In genomic region chr18:9474103-9474982, GRCh38 we compare ENCODE assay signal across 8 cellular contexts. TPM values are rescaled to one million over a fixed set of nuclear protein-coding genes. Genes with fewer than 3 reads are reported as not detected.
DNase-seq lines count a peak whose midpoint lies in the region; ATAC-seq and TF ChIP-seq lines count a peak whose summit lies in the region.

No MANE protein-coding gene starts in this region.

- peak overlapping the region in 1 of 2 experiments; percentile 56 for H3K4ac ChIP-seq in mesenchymal stem cell (ENCODE audit: low read depth in 1 of 2, low read length in 2 of 2)

- peak overlapping the region; percentile 16 for H2AK5ac ChIP-seq in mesenchymal stem cell (ENCODE audit: low read length, severe bottlenecking)

- peaks cover 13 to 18% (median 16%) of the 10 kb centered on the region in 11 experiments for H3K36me3 ChIP-seq in BLaER1 treated with 17β-estradiol and CSF1 and Interleukin-3, amounts not matched to agents 10 nM and 100 nM
- H3K36me3 ChIP-seq in duodenal mucosa (ENCODE audit: control insufficient read depth in 1 of 2, insufficient read depth in 2 of 2, low read length in 2 of 2), result peaks cover 0 to 5% of the 10 kb centered on the region in 2 donors
- peaks cover 7 to 9% of the 10 kb centered on the region in 2 experiments for H3K36me3 ChIP-seq in mesenchymal stem cell (ENCODE audit: control insufficient read depth in 1 of 2, insufficient read depth in 2 of 2, low read depth in 1 of 2, low read length in 2 of 2)

- H4K8ac ChIP-seq in mesenchymal stem cell (ENCODE audit: low read length), result peak overlapping the region; percentile 95

- H3K27me3 ChIP-seq in BLaER1 treated with 17β-estradiol and CSF1 and Interleukin-3, amounts not matched to agents 10 nM and 100 nM, result no peaks in the 10 kb centered on the region
- H3K27me3 ChIP-seq in duodenal mucosa (ENCODE audit: control insufficient read depth in 1 of 2, insufficient read depth in 2 of 2, low read length in 2 of 2), result no peaks in the 10 kb centered on the region
- H3K27me3 ChIP-seq in mesenchymal stem cell (ENCODE audit: control insufficient read depth in 1 of 2, insufficient read depth in 1 of 2, low read length in 2 of 2), result no peaks in the 10 kb centered on the region

- peaks cover 0 to 32% (median 16%) of the 10 kb centered on the region in 11 experiments; a peak in 11 of 22 replicates for H4K20me1 ChIP-seq in BLaER1 treated with 17β-estradiol and CSF1 and Interleukin-3, amounts not matched to agents 10 nM and 100 nM

- H2BK5ac ChIP-seq in mesenchymal stem cell (ENCODE audit: low read depth, low read length, poor library complexity, severe bottlenecking), result no peak overlapping the region

- peak overlapping the region; percentile 97 for H3K27ac Mint-ChIP-seq in type B pancreatic cell

- H3K9ac ChIP-seq in BLaER1 treated with 17β-estradiol and CSF1 and Interleukin-3, amounts not matched to agents 10 nM and 100 nM, result peak overlapping the region; percentile 66 to 95 (median 90)
- H3K9ac ChIP-seq in duodenal mucosa (ENCODE audit: low read depth in 1 of 2, low read length in 2 of 2) (peak overlapping the region; percentile 84 to 91), mesenchymal stem cell (ENCODE audit: low read length) (peak overlapping the region; percentile 88)

- peak overlapping the region; percentile 87 for H3K4me3 Mint-ChIP-seq in type B pancreatic cell

- no peak overlapping the region for H2BK12ac ChIP-seq in mesenchymal stem cell (ENCODE audit: low read length in 2 of 2)

- H3K4me3 ChIP-seq in BLaER1 treated with 17β-estradiol and CSF1 and Interleukin-3, amounts not matched to agents 10 nM and 100 nM, result peak overlapping the region; percentile 87 to 98 (median 94)
- H3K4me3 ChIP-seq in HFF-Myc (replicated peaks; ENCODE audit: low read depth, low read length) (peak overlapping the region; percentile 92), duodenal mucosa (ENCODE audit: low read depth in 1 of 2, low read length in 2 of 2) (peak overlapping the region; percentile 91 to 97), mesenchymal stem cell (ENCODE audit: insufficient read depth in 1 of 2, low read depth in 1 of 2, low read length in 2 of 2) (peak overlapping the region; percentile 78 to 86)

- peak overlapping the region; percentile 69 to 91 for H3K18ac ChIP-seq in mesenchymal stem cell (ENCODE audit: low read depth in 1 of 2, low read length in 2 of 2)

- H3K27ac ChIP-seq in BLaER1 treated with 17β-estradiol and CSF1 and Interleukin-3, amounts not matched to agents 10 nM and 100 nM, result peak overlapping the region; percentile 45 to 93 (median 88); a peak in 21 of 22 replicates
- H3K27ac ChIP-seq in duodenal mucosa (ENCODE audit: low read depth, low read length) (peak overlapping the region; percentile 98), mesenchymal stem cell (ENCODE audit: low read length, poor library complexity, severe bottlenecking) (peak overlapping the region; percentile 95)

- peak overlapping the region; percentile 6 for H2BK15ac ChIP-seq in mesenchymal stem cell (ENCODE audit: low read depth, poor library complexity, severe bottlenecking)

- H3K4me1 ChIP-seq in BLaER1 treated with 17β-estradiol and CSF1 and Interleukin-3, amounts not matched to agents 10 nM and 100 nM, result peaks cover 12 to 25% (median 22%) of the 10 kb centered on the region in 10 experiments
- peaks cover 6 to 8% of the 10 kb centered on the region in 2 donors for H3K4me1 ChIP-seq in duodenal mucosa (ENCODE audit: control insufficient read depth in 1 of 2, insufficient read depth in 2 of 2, low read length in 2 of 2)
- peaks cover 9% of the 10 kb centered on the region for H3K4me1 ChIP-seq in mesenchymal stem cell (ENCODE audit: control insufficient read depth, insufficient read depth, low read depth, low read length)

- no peak for DNase-seq in HFF-Myc (ENCODE audit: extremely low read depth, low read depth)
- peak; percentile 82 for DNase-seq in RPMI7951 (ENCODE audit: low read depth)
- peak; percentile 91 for DNase-seq in mesenchymal stem cell
- DNase-seq in type B pancreatic cell (ENCODE audit: extremely low spot score, unreplicated experiment), result no peak
- no peak for DNase-seq in NOMO-1 (lab: John Stamatoyannopoulos, UW; ENCODE audit: unreplicated experiment in 2 of 2)

- peak overlapping the region; percentile 63 to 93 (median 86) for H3K4me2 ChIP-seq in BLaER1 treated with 17β-estradiol and CSF1 and Interleukin-3, amounts not matched to agents 10 nM and 100 nM
- peak overlapping the region; percentile 78 for H3K4me2 ChIP-seq in mesenchymal stem cell (ENCODE audit: low read length, poor library complexity, severe bottlenecking)

- H2BK120ac ChIP-seq in mesenchymal stem cell (ENCODE audit: low read depth, low read length), result peak overlapping the region; percentile 75

- H2AFZ ChIP-seq in mesenchymal stem cell (ENCODE audit: low read depth, low read length), result peak overlapping the region; percentile 63

- peaks cover 0 to 28% (median 10%) of the 10 kb centered on the region in 11 experiments; a peak in 12 of 22 replicates for H3K9me3 ChIP-seq in BLaER1 treated with 17β-estradiol and CSF1 and Interleukin-3, amounts not matched to agents 10 nM and 100 nM (replicated peaks in 1 of 11)
- H3K9me3 ChIP-seq in duodenal mucosa (ENCODE audit: control insufficient read depth in 1 of 2, low read length in 2 of 2) (no peaks in the 10 kb centered on the region), mesenchymal stem cell (ENCODE audit: control insufficient read depth, low read length) (no peaks in the 10 kb centered on the region)

- peaks cover 20% of the 10 kb centered on the region for H3K4me1 Mint-ChIP-seq in type B pancreatic cell (ENCODE audit: unreplicated experiment)

- peaks cover 10% of the 10 kb centered on the region for H3K79me1 ChIP-seq in mesenchymal stem cell (replicated peaks; ENCODE audit: low read length, poor library complexity, severe bottlenecking)

- 36% methylated on average over 37 of the region's 37 CpGs for WGBS in mesenchymal stem cell

- no peak for ATAC-seq in GM19397 (IDR thresholded peaks at IDR 0.05; ENCODE audit: unreplicated experiment)

- H3K36me3 Mint-ChIP-seq in type B pancreatic cell, result peaks cover 15% of the 10 kb centered on the region

- H3K23ac ChIP-seq in mesenchymal stem cell (ENCODE audit: low read length in 2 of 2), result no peak overlapping the region

- H3K9me3 Mint-ChIP-seq in type B pancreatic cell, result peaks cover 5% of the 10 kb centered on the region

- peak overlapping the region; percentile 37 for H4K91ac ChIP-seq in mesenchymal stem cell (ENCODE audit: low read length)

- H3K14ac ChIP-seq in mesenchymal stem cell (ENCODE audit: low read length in 2 of 2), result no peak overlapping the region

- no peak for TF ChIP-seq CTCF in HFF-Myc (IDR thresholded peaks at IDR 0.05; ENCODE audit: low read depth, low read length, missing control alignments)
- peak; percentile 23 for TF ChIP-seq CTCF in type B pancreatic cell (conservative IDR thresholded peaks at IDR 0.05)

- no peaks in the 10 kb centered on the region for H3K27me3 Mint-ChIP-seq in type B pancreatic cell

RNA-seq across cellular contexts. Expression of gene RALBP1, which starts 1.0 kb away (rescaled TPM):
- 38.1 and 38.5 TPM in 2 replicates for total RNA-seq in RPMI7951 (2014; rRNA removed; shearing (Covaris generic))
- 89.2 TPM for polyA plus RNA-seq in mesenchymal stem cell (2013, experiment 1 of 2)
- 95.9 TPM for polyA plus RNA-seq in mesenchymal stem cell (2013, experiment 2 of 2)
- total RNA-seq in type B pancreatic cell (ENCODE audit: low replicate concordance), result 44.5 and 69.6 TPM in 2 replicates

Comparison
In these comparisons a context has a peak if more than half of its experiments do, and no peak if none do; other contexts are left out.
1. DNase-seq: peak in RPMI7951 (single experiment) and mesenchymal stem cell (single experiment); none in HFF-Myc (single experiment), type B pancreatic cell (single experiment) and NOMO-1 (0 of 2).
2. Peak in every context shown above with its lines, with median percentiles within 50 percentile points of each other: H3K27ac ChIP-seq, H3K4me3 ChIP-seq and H3K9ac ChIP-seq.